23 cellular contexts compared by ENCODE assay signal in genomic region chr1:232045571-232045970, GRCh38.
DNase-seq lines count a peak whose midpoint lies in the region; ATAC-seq, FAIRE-seq and TF ChIP-seq lines count a peak whose summit lies in the region.
"Had no signal": no experiment of that assay in that cellular context is flagged by ENCODE, and none has a peak within 500 bp of the region (broad histone marks: within the 10 kb centered on the region; RNA-seq: fewer than 3 reads in every experiment).

No MANE protein-coding gene starts in this region.

- no peaks in the 10 kb centered on the region for H3K4me1 Mint-ChIP-seq in activated naive CD4-positive, alpha-beta T cell treated with anti-CD3 and anti-CD28 coated beads, Interleukin-2, amount 10 ng/mL, durations not matched to agents 7 days and 5 days
- H3K4me1 Mint-ChIP-seq: CD8-positive, alpha-beta memory T cell had no signal

- CTCF ChIA-PET in activated naive CD4-positive, alpha-beta T cell treated with anti-CD3 and anti-CD28 coated beads, Interleukin-2, amount 10 ng/mL, durations not matched to agents 7 days and 5 days (lab: Charles Lee) = no interaction called here

- H3K27me3 ChIP-seq in bronchial epithelial cell (ENCODE audit: control insufficient read depth, insufficient read depth, low read length) = no peaks in the 10 kb centered on the region
- no peaks in the 10 kb centered on the region for H3K27me3 ChIP-seq in foreskin keratinocyte
- H3K27me3 ChIP-seq: BLaER1 treated with 17β-estradiol and CSF1 and Interleukin-3, amounts not matched to agents 10 nM and 100 nM; Peyer's patch had no signal

- peak; percentile 11 for DNase-seq in AG10803 (ENCODE audit: low read depth)
- peak; percentile 8 for DNase-seq in MV-4-11 (lab: John Stamatoyannopoulos, UW)
- DNase-seq in bronchial epithelial cell (ENCODE audit: low read depth) = peak; percentile 47
- peak; percentile 50 to 83 for DNase-seq in foreskin keratinocyte
- no peak for DNase-seq in NCI-H69 (lab: John Stamatoyannopoulos, UW)
- DNase-seq in activated T-cell treated with anti-CD3 and anti-CD28 coated beads for 4 hours = no peak
- DNase-seq in activated naive CD4-positive, alpha-beta T cell treated with anti-CD3 and anti-CD28 coated beads, Interleukin-2, amount 10 ng/mL, durations not matched to agents 7 days and 5 days = no peak
- DNase-seq: CD8-positive, alpha-beta memory T cell; DMS79 treated with DMSO at 0.1 percent for 48 hours; GDM1; KBM-7; NCI-H1092; NCI-H2081 treated with DMSO at 0.1 percent for 48 hours; NCI-H446 treated with DMSO at 0.1 percent for 48 hours; NCI-H774; Peyer's patch; SHP77 treated with DMSO at 0.1 percent for 48 hours had no signal

- H3K27ac Mint-ChIP-seq in activated naive CD4-positive, alpha-beta T cell treated with anti-CD3 and anti-CD28 coated beads, Interleukin-2, amount 10 ng/mL, durations not matched to agents 7 days and 5 days = no peak overlapping the region
- H3K27ac Mint-ChIP-seq: CD8-positive, alpha-beta memory T cell had no signal

- H3K9me3 Mint-ChIP-seq in activated naive CD4-positive, alpha-beta T cell treated with anti-CD3 and anti-CD28 coated beads, Interleukin-2, amount 10 ng/mL, durations not matched to agents 7 days and 5 days = no peaks in the 10 kb centered on the region
- H3K9me3 Mint-ChIP-seq: CD8-positive, alpha-beta memory T cell had no signal

- H3K27ac ChIP-seq in foreskin keratinocyte = no peak overlapping the region
- H3K27ac ChIP-seq: BLaER1 treated with 17β-estradiol and CSF1 and Interleukin-3, amounts not matched to agents 10 nM and 100 nM; Peyer's patch had no signal

- no peaks in the 10 kb centered on the region for H3K36me3 Mint-ChIP-seq in activated naive CD4-positive, alpha-beta T cell treated with anti-CD3 and anti-CD28 coated beads, Interleukin-2, amount 10 ng/mL, durations not matched to agents 7 days and 5 days

- peaks cover 5% of the 10 kb centered on the region for H3K4me1 ChIP-seq in foreskin keratinocyte
- H3K4me1 ChIP-seq: Peyer's patch had no signal

- peak; percentile 38 for ATAC-seq in foreskin keratinocyte
- no peak for ATAC-seq in HG03025 (IDR thresholded peaks at IDR 0.05; ENCODE audit: low FRiP score, unreplicated experiment)
- ATAC-seq: GM12878, HCT116, SK-N-SH treated with all-trans-retinoic acid at 6 μM for 48 hours had no signal

- FAIRE-seq in bronchial epithelial cell (lab: Jason Lieb, UNC) = no peak
- FAIRE-seq: A204.1, GM12878 had no signal

- TF ChIP-seq CTCF in AG10803 (conservative IDR thresholded peaks at IDR 0.05; ENCODE audit: low read length) = no peak
- TF ChIP-seq CTCF in bronchial epithelial cell (IDR thresholded peaks at IDR 0.05; ENCODE audit: insufficient read depth, low read length, severe bottlenecking) = no peak
- TF ChIP-seq CTCF in foreskin keratinocyte (conservative IDR thresholded peaks at IDR 0.05) = no peak

- H3K4me3 ChIP-seq in AG10803 (ENCODE audit: low read length) (no peak overlapping the region), bronchial epithelial cell (ENCODE audit: low read depth, low read length) (no peak overlapping the region)
- H3K4me3 ChIP-seq: BLaER1 treated with 17β-estradiol and CSF1 and Interleukin-3, amounts not matched to agents 10 nM and 100 nM; GM12878; Peyer's patch had no signal

- no peak overlapping the region for H3K4me3 Mint-ChIP-seq in activated naive CD4-positive, alpha-beta T cell treated with anti-CD3 and anti-CD28 coated beads, Interleukin-2, amount 10 ng/mL, durations not matched to agents 7 days and 5 days
- H3K4me3 Mint-ChIP-seq: CD8-positive, alpha-beta memory T cell had no signal

- no peaks in the 10 kb centered on the region for H3K36me3 ChIP-seq in bronchial epithelial cell (ENCODE audit: control insufficient read depth, insufficient read depth, low read length)
- H3K36me3 ChIP-seq: BLaER1 treated with 17β-estradiol and CSF1 and Interleukin-3, amounts not matched to agents 10 nM and 100 nM; Peyer's patch had no signal

- no peaks in the 10 kb centered on the region for H3K27me3 Mint-ChIP-seq in activated naive CD4-positive, alpha-beta T cell treated with anti-CD3 and anti-CD28 coated beads, Interleukin-2, amount 10 ng/mL, durations not matched to agents 7 days and 5 days

Comparison
In these comparisons a context has a peak if more than half of its experiments do, and no peak if none do; other contexts are left out.
1. DNase-seq: peak in AG10803 (single experiment), MV-4-11 (single experiment), bronchial epithelial cell (single experiment) and foreskin keratinocyte (2 of 2); none in NCI-H69 (single experiment), activated T-cell treated with anti-CD3 and anti-CD28 coated beads for 4 hours (single experiment) and activated naive CD4-positive, alpha-beta T cell treated with anti-CD3 and anti-CD28 coated beads, Interleukin-2, amount 10 ng/mL, durations not matched to agents 7 days and 5 days (single experiment).